23 cellular contexts compared by ENCODE assay signal in genomic region chrX:54930291-54931049, GRCh38.
"Had no signal": no experiment of that assay in that cellular context is flagged by ENCODE, and none has a peak within 500 bp of the region (broad histone marks: within the 10 kb centered on the region; RNA-seq: fewer than 3 reads in every experiment).

No MANE protein-coding gene starts in this region.

- H3K4me3 ChIP-seq: left ventricle myocardium inferior, lung, mucosa of descending colon, ovary, skin epidermis, suprapubic skin, thoracic aorta, tibial artery, upper lobe of right lung had no signal

- H3K36me3 ChIP-seq: left ventricle myocardium inferior, ovary, suprapubic skin, upper lobe of right lung had no signal

- H3K9me3 ChIP-seq: left ventricle myocardium inferior, mucosa of descending colon, ovary, suprapubic skin, thoracic aorta, upper lobe of right lung had no signal

- ATAC-seq: mucosa of descending colon; naive thymus-derived CD4-positive, alpha-beta T cell; natural killer cell treated with Interleukin-12 subunit alpha and Interleukin-12 subunit beta and Interleukin-15 and Interleukin-18, amount 100 ng/mL, for 72 hours; right cardiac atrium; sciatic nerve; stimulated activated effector memory CD8-positive, alpha-beta T cell treated with anti-CD3 and anti-CD28 coated beads, Interleukin-12 subunit alpha, Interleukin-12 subunit beta, amount 100 ng/mL, for 72 hours; upper lobe of right lung had no signal

- H3K4me1 ChIP-seq: left ventricle myocardium inferior, suprapubic skin, tibial artery, upper lobe of right lung had no signal

- H3K27ac ChIP-seq: left ventricle myocardium inferior, ovary, skin epidermis, suprapubic skin, thoracic aorta, tibial artery, upper lobe of right lung had no signal

- DNase-seq: islet precursor cell; left ventricle myocardium inferior; mesendoderm; midbrain; mucosa of descending colon; naive thymus-derived CD4-positive, alpha-beta T cell; ovary; retina; right cardiac atrium; stimulated activated CD4-positive, alpha-beta T cell treated with anti-CD3 and anti-CD28 coated beads, Interleukin-12 subunit alpha, Interleukin-12 subunit beta, amount 100 ng/mL, for 4 hours; stimulated activated CD4-positive, alpha-beta T cell treated with anti-CD3 and anti-CD28 coated beads, Interleukin-15, amount 100 ng/mL, for 24 hours; stimulated activated CD4-positive, alpha-beta T cell treated with anti-CD3 and anti-CD28 coated beads, Interleukin-4, amount 100 ng/mL, for 24 hours; stimulated activated naive CD4-positive, alpha-beta T cell; tibial artery; trophoblast cell; upper lobe of right lung had no signal

- H3K27me3 ChIP-seq: ovary, suprapubic skin, tibial artery, upper lobe of right lung had no signal
